Comparison of ENCODE assay signal across 1 cellular context in genomic region chr11:134272381-134273316, GRCh38.
TF ChIP-seq lines count a peak whose summit lies in the region.

No MANE protein-coding gene starts in this region.

TF ChIP-seq in HepG2, 621 proteins besides CTCF, POLR2A, EP300 and RAD21 (continued from another document and continues in another):
- TF ChIP-seq PBX3 (CRISPR knock-in tag; IDR thresholded peaks at IDR 0.05; ENCODE audit: borderline replicate concordance) (no peak), ZHX2 (IDR thresholded peaks at IDR 0.05; ENCODE audit: low read depth) (no peak), ZHX2 (CRISPR knock-in tag; IDR thresholded peaks at IDR 0.05; ENCODE audit: borderline replicate concordance) (no peak), ARID3A (IDR thresholded peaks at IDR 0.05; ENCODE audit: low read depth, low read length) (peak; percentile 50; the same call in 1 of the 2 replicates), PTBP1 (IDR thresholded peaks at IDR 0.05; ENCODE audit: low read depth, low read length, poor library complexity, severe bottlenecking) (no peak), ZNF44 (CRISPR knock-in tag; IDR thresholded peaks at IDR 0.05) (no peak), SNRNP70 (IDR thresholded peaks at IDR 0.05; ENCODE audit: low read depth, low read length) (no peak), GPN1 (CRISPR knock-in tag; IDR thresholded peaks at IDR 0.05; ENCODE audit: borderline replicate concordance) (no peak), ZNF615 (CRISPR knock-in tag; IDR thresholded peaks at IDR 0.05; ENCODE audit: borderline replicate concordance) (no peak), SRSF1 (optimal IDR thresholded peaks at IDR 0.05; ENCODE audit: low read depth, low read length) (no peak), ZNF333 (CRISPR knock-in tag; IDR thresholded peaks at IDR 0.05; ENCODE audit: borderline replicate concordance) (no peak), LBX2 (CRISPR knock-in tag; IDR thresholded peaks at IDR 0.05; ENCODE audit: borderline replicate concordance) (no peak), ZNF780A (CRISPR knock-in tag; IDR thresholded peaks at IDR 0.05) (no peak), BCL6 (CRISPR knock-in tag; IDR thresholded peaks at IDR 0.05) (peak; percentile 80), RXRB (CRISPR knock-in tag; IDR thresholded peaks at IDR 0.05; ENCODE audit: borderline replicate concordance) (no peak), ZNF616 (CRISPR knock-in tag; IDR thresholded peaks at IDR 0.05; ENCODE audit: low read depth) (no peak), SOX5 (CRISPR knock-in tag; IDR thresholded peaks at IDR 0.05; ENCODE audit: borderline replicate concordance) (0 out of 2 replicates have a peak, but pooled peaks have one; percentile 38), ZNF563 (CRISPR knock-in tag; IDR thresholded peaks at IDR 0.05) (no peak), HDAC6 (IDR thresholded peaks at IDR 0.05; ENCODE audit: low read depth, low read length) (no peak), ZBTB39 (CRISPR knock-in tag; IDR thresholded peaks at IDR 0.05) (no peak), NFIC (IDR thresholded peaks at IDR 0.05; ENCODE audit: low read length) (no peak), DDIT3 (CRISPR knock-in tag; IDR thresholded peaks at IDR 0.05) (no peak), ZNF703 (CRISPR knock-in tag; IDR thresholded peaks at IDR 0.05; ENCODE audit: borderline replicate concordance) (no peak), ARID4A (CRISPR knock-in tag; IDR thresholded peaks at IDR 0.05; ENCODE audit: borderline replicate concordance) (peak; percentile 50; the same call in 1 of the 2 replicates), KLF11 (CRISPR knock-in tag; IDR thresholded peaks at IDR 0.05) (no peak), IRF2 (CRISPR knock-in tag; IDR thresholded peaks at IDR 0.05) (peak; percentile 80), ZNF597 (CRISPR knock-in tag; IDR thresholded peaks at IDR 0.05) (no peak), CAMTA2 (CRISPR knock-in tag; IDR thresholded peaks at IDR 0.05; ENCODE audit: borderline replicate concordance) (no peak), ZNF143 (CRISPR knock-in tag; IDR thresholded peaks at IDR 0.05) (no peak), RCOR2 (CRISPR knock-in tag; IDR thresholded peaks at IDR 0.05) (no peak; the same call in 1 of the 2 replicates), FOXJ3 (CRISPR knock-in tag; IDR thresholded peaks at IDR 0.05; ENCODE audit: borderline replicate concordance) (no peak), ZNF180 (CRISPR knock-in tag; IDR thresholded peaks at IDR 0.05; ENCODE audit: borderline replicate concordance, low read depth) (no peak), ZFP1 (CRISPR knock-in tag; IDR thresholded peaks at IDR 0.05) (0 out of 2 replicates have a peak, but pooled peaks have one; percentile 34), AGO2 (optimal IDR thresholded peaks at IDR 0.05; ENCODE audit: low read depth, low read length) (no peak), DNMT3B (CRISPR knock-in tag; conservative IDR thresholded peaks at IDR 0.05) (no peak), NPAS2 (CRISPR knock-in tag; IDR thresholded peaks at IDR 0.05; ENCODE audit: borderline replicate concordance) (no peak), ELF1 (CRISPR knock-in tag; IDR thresholded peaks at IDR 0.05) (peak; percentile 20; the same call in 1 of the 2 replicates), ZNF274 (CRISPR knock-in tag; IDR thresholded peaks at IDR 0.05) (no peak), PAX8 (CRISPR knock-in tag; IDR thresholded peaks at IDR 0.05; ENCODE audit: borderline replicate concordance) (no peak), MNT (IDR thresholded peaks at IDR 0.05) (peak; percentile 43), ZNF256 (CRISPR knock-in tag; conservative IDR thresholded peaks at IDR 0.05) (no peak), ARHGAP35 (CRISPR knock-in tag; IDR thresholded peaks at IDR 0.05; ENCODE audit: borderline replicate concordance) (no peak), ZMYM4 (CRISPR knock-in tag; IDR thresholded peaks at IDR 0.05) (peak; percentile 45; the same call in 1 of the 2 replicates), MZF1 (CRISPR knock-in tag; IDR thresholded peaks at IDR 0.05; ENCODE audit: borderline replicate concordance) (no peak), GABPB1 (CRISPR knock-in tag; IDR thresholded peaks at IDR 0.05) (no peak), ZNF740 (CRISPR knock-in tag; IDR thresholded peaks at IDR 0.05) (no peak)
